Comparison of ENCODE assay signal across 8 cellular contexts in genomic region chr22:43811777-43812148, GRCh38. TPM values are rescaled to one million over a fixed set of nuclear protein-coding genes. Genes with fewer than 3 reads are reported as not detected.
DNase-seq lines count a peak whose midpoint lies in the region; ATAC-seq, FAIRE-seq and TF ChIP-seq lines count a peak whose summit lies in the region.

No MANE protein-coding gene starts in this region.

- no TSS peak for BruUV-seq in HepG2 (replicated peaks; lab: Mats Ljungman, UMichigan)

- ATAC-seq in HepG2 = no peak

- intact Hi-C loops in HepG2 (cut with micrococcal nuclease; ENCODE audit: unreplicated experiment) = no loop called here

- no peak for FAIRE-seq in HepG2 (lab: Jason Lieb, UNC)

- H3K36me3 Mint-ChIP-seq in type B pancreatic cell = peaks cover 6% of the 10 kb centered on the region

- H3K27me3 Mint-ChIP-seq in type B pancreatic cell = no peaks in the 10 kb centered on the region

- no peak for DNase-seq in HepG2 (ENCODE audit: low spot score)
- peak; percentile 19 for DNase-seq in MM.1S
- peak in 6 of 61 donors; percentile 37 to 61 (median 52) for DNase-seq in caudate nucleus (lab: John Stamatoyannopoulos, UW)
- DNase-seq in lung microvascular endothelial cell (ENCODE audit: low read depth in 2 of 2) = peak; percentile 36 to 60
- DNase-seq in type B pancreatic cell (ENCODE audit: extremely low spot score, unreplicated experiment) = no peak
- DNase-seq in HAP-1 (ENCODE audit: low spot score in 2 of 2) = no peak
- no peak for DNase-seq in NCI-H1417 treated with DMSO at 0.1 percent for 48 hours (lab: John Stamatoyannopoulos, UW)

- CTCF ChIA-PET in HepG2 (lab: Yijun Ruan, JAX; ENCODE audit: low intra/inter-chr PET ratio, low total read pairs) = no interaction called here

- TF ChIP-seq POLR2A in HepG2 (IDR thresholded peaks at IDR 0.05; ENCODE audit: insufficient read depth in 1 of 2, low read depth in 2 of 2, low read length in 2 of 2) = no peak

- H4K20me1 ChIP-seq in HepG2 (ENCODE audit: insufficient read depth, low read length) (no peaks in the 10 kb centered on the region), MM.1S (ENCODE audit: insufficient read depth, low read length) (no peaks in the 10 kb centered on the region)

- peak overlapping the region; percentile 81 to 98 (median 87) for H3K4me3 ChIP-seq in liver (ENCODE audit: low read depth in 1 of 3, low read length in 3 of 3)
- no peak overlapping the region for H3K4me3 ChIP-seq in HepG2 (replicated peaks in 1 of 3; ENCODE audit: insufficient read depth in 1 of 3, low read depth in 2 of 3, low read length in 3 of 3)
- H3K4me3 ChIP-seq in MM.1S (ENCODE audit: low read length) = peak overlapping the region; percentile 80
- no peak overlapping the region for H3K4me3 ChIP-seq in HAP-1

- POLR2A ChIA-PET in HepG2 (lab: Yijun Ruan, JAX) = no interaction called here

- H3K27me3 ChIP-seq in liver (ENCODE audit: control insufficient read depth in 4 of 4, insufficient read depth in 4 of 4, low read length in 3 of 4) (no peaks in the 10 kb centered on the region), HepG2 (ENCODE audit: control insufficient read depth in 1 of 2, insufficient read depth in 2 of 2, low read length in 2 of 2) (peaks cover 0 to 1% of the 10 kb centered on the region in 2 experiments; a peak in 3 of 5 replicates), MM.1S (replicated peaks; ENCODE audit: insufficient read depth, low read length) (no peaks in the 10 kb centered on the region), HAP-1 (ENCODE audit: low read depth) (no peaks in the 10 kb centered on the region)

- TF ChIP-seq CTCF in liver (IDR thresholded peaks at IDR 0.05; ENCODE audit: low read depth, low read length, missing input control) = no peak
- TF ChIP-seq CTCF in HepG2 (CRISPR knock-in tag; IDR thresholded peaks at IDR 0.05) = no peak
- TF ChIP-seq CTCF in MM.1S (IDR thresholded peaks at IDR 0.05; ENCODE audit: low read length) = no peak
- no peak for TF ChIP-seq CTCF in type B pancreatic cell (conservative IDR thresholded peaks at IDR 0.05)

- H3K9me3 Mint-ChIP-seq in type B pancreatic cell = no peaks in the 10 kb centered on the region

- no peaks in the 10 kb centered on the region for H3K79me2 ChIP-seq in HepG2 (ENCODE audit: insufficient read depth, low read length)
- H3K79me2 ChIP-seq in MM.1S (ENCODE audit: low read length) = peaks cover 8% of the 10 kb centered on the region; the same call in 1 of the 2 replicates

- H2AFZ ChIP-seq in HepG2 (ENCODE audit: low read length) (no peak overlapping the region), MM.1S (ENCODE audit: low read length) (peak overlapping the region; percentile 91)

- H3K36me3 ChIP-seq in liver (ENCODE audit: control insufficient read depth in 4 of 4, insufficient read depth in 3 of 4, low read depth in 1 of 4, low read length in 3 of 4) (no peaks in the 10 kb centered on the region), HepG2 (replicated peaks in 1 of 2; ENCODE audit: control insufficient read depth in 1 of 2, insufficient read depth in 2 of 2, low read length in 2 of 2) (no peaks in the 10 kb centered on the region), MM.1S (replicated peaks; ENCODE audit: insufficient read depth, low read length) (no peaks in the 10 kb centered on the region), HAP-1 (replicated peaks) (no peaks in the 10 kb centered on the region)

- H3K27ac ChIP-seq in liver (ENCODE audit: low read depth in 1 of 2, low read length in 2 of 2) (peak overlapping the region in 1 of 2 donors; percentile 84), HepG2 (ENCODE audit: extremely low read length, insufficient read depth, low read length) (no peak overlapping the region), MM.1S (ENCODE audit: low read length) (no peak overlapping the region), caudate nucleus (ENCODE audit: low read depth, low read length) (peak overlapping the region; percentile 19)

- in situ Hi-C loops in HepG2 (cut with HindIII; ENCODE audit: extremely low pct_ligation_motif_present, low pct_unique_long_range_greater_than_20kb) = no loop called here
- in situ Hi-C loops in HAP-1 (cut with MboI; ENCODE audit: low sequenced_read_pairs) = no loop called here

- H3K4me1 ChIP-seq in liver (ENCODE audit: control insufficient read depth in 4 of 4, insufficient read depth in 4 of 4, low read length in 3 of 4) (peaks cover 3 to 16% (median 13%) of the 10 kb centered on the region in 4 donors), HepG2 (ENCODE audit: insufficient read depth, low read length) (no peaks in the 10 kb centered on the region), MM.1S (ENCODE audit: low read length) (peaks cover 10% of the 10 kb centered on the region), HAP-1 (no peaks in the 10 kb centered on the region)

- H3K4me2 ChIP-seq in HepG2 (ENCODE audit: low read depth, low read length) (no peak overlapping the region), MM.1S (ENCODE audit: low read depth, low read length) (peak overlapping the region; percentile 86)

- no peaks in the 10 kb centered on the region for H3K9me2 ChIP-seq in MM.1S (replicated peaks; ENCODE audit: insufficient read depth, low read length)

- H3K9ac ChIP-seq in liver (ENCODE audit: low read depth in 1 of 2, low read length in 2 of 2) (peak overlapping the region in 1 of 2 donors; percentile 61), HepG2 (ENCODE audit: insufficient read depth, low read depth, low read length) (no peak overlapping the region), MM.1S (ENCODE audit: low read length) (peak overlapping the region; percentile 80)

- H3F3A ChIP-seq in MM.1S (ENCODE audit: insufficient read depth, low read length) = no peaks in the 10 kb centered on the region

- TF ChIP-seq RAD21 in liver (IDR thresholded peaks at IDR 0.05) (no peak), HepG2 (CRISPR knock-in tag; IDR thresholded peaks at IDR 0.05) (no peak)

- H3K27ac Mint-ChIP-seq in type B pancreatic cell = peak overlapping the region; percentile 91

- H3K9me3 ChIP-seq in liver (ENCODE audit: control insufficient read depth in 4 of 4, low read length in 3 of 4) (no peaks in the 10 kb centered on the region), HepG2 (ENCODE audit: low read length) (no peaks in the 10 kb centered on the region), MM.1S (replicated peaks; ENCODE audit: insufficient read depth, low read length) (no peaks in the 10 kb centered on the region), HAP-1 (no peaks in the 10 kb centered on the region)

- peak overlapping the region; percentile 92 for H3K4me3 Mint-ChIP-seq in type B pancreatic cell

- no peak for TF ChIP-seq EP300 in HepG2 (IDR thresholded peaks at IDR 0.05; ENCODE audit: low read depth in 2 of 2, low read length in 2 of 2)
- no peak for TF ChIP-seq EP300 in HepG2 (CRISPR knock-in tag; IDR thresholded peaks at IDR 0.05; ENCODE audit: borderline replicate concordance)

- peaks cover 23% of the 10 kb centered on the region for H3K4me1 Mint-ChIP-seq in type B pancreatic cell (ENCODE audit: unreplicated experiment)

- WGBS in liver = under 1% methylated on average over 21 of the region's 21 CpGs
- WGBS in HepG2 (ENCODE audit: low lambda C conversion rate) = 48% methylated on average over 20 of the region's 21 CpGs

RNA-seq across cellular contexts. Expression of gene EFCAB6, which starts 0.3 kb away (rescaled TPM):
- total RNA-seq in liver (1 to 10 TPM in 1 of 2 donors, under 1 TPM in 1; 0.14 to 2.1 TPM), HepG2 (2016; rRNA removed; fragmentation: Illumina TruSeq; extraction: Trizol) (not detected in 2 replicates), lung microvascular endothelial cell (0.20 and 0.22 TPM in 2 replicates), type B pancreatic cell (ENCODE audit: low replicate concordance) (4.2 and 5.3 TPM in 2 replicates)
- polyA plus RNA-seq in liver (under 1 TPM; 0.42 to 0.64 TPM), HepG2 (2011; rRNA removed) (not detected in 2 replicates)
- not detected in 2 replicates for total RNA-seq in HepG2 (2016; cell fraction: cytosol; rRNA removed; fragmentation: Illumina TruSeq; extraction: Trizol; ENCODE audit: low read depth)
- not detected in 2 replicates for total RNA-seq in HepG2 (2016; cell fraction: insoluble cytoplasmic fraction; rRNA removed; fragmentation: Illumina TruSeq; extraction: Trizol)
- not detected in 2 replicates for total RNA-seq in HepG2 (2016; cell fraction: membrane; rRNA removed; fragmentation: Illumina TruSeq; extraction: Trizol)
- total RNA-seq in HepG2 (2016; cell fraction: nucleus; rRNA removed; fragmentation: Illumina TruSeq; extraction: Trizol) = not detected in 2 replicates
- polyA plus RNA-seq in HepG2 (2011; cell fraction: cytosol; rRNA removed) = not detected in 2 replicates
- polyA plus RNA-seq in HepG2 (2011; cell fraction: nucleus; rRNA removed) = not detected in 2 replicates
- polyA plus RNA-seq in HepG2 (2012) = not detected in 2 replicates
- polyA plus RNA-seq in HepG2 (2016; cell fraction: cytosol; fragmentation: Illumina TruSeq; extraction: Trizol; ENCODE audit: low read depth) = not detected in 2 replicates
- not detected in 2 replicates for polyA plus RNA-seq in HepG2 (2016; cell fraction: insoluble cytoplasmic fraction; fragmentation: Illumina TruSeq; extraction: Trizol; ENCODE audit: low read depth)
- polyA plus RNA-seq in HepG2 (2016; cell fraction: membrane; fragmentation: Illumina TruSeq; extraction: Trizol; ENCODE audit: low read depth) = not detected in 2 replicates
- polyA plus RNA-seq in HepG2 (2016; cell fraction: nucleus; fragmentation: Illumina TruSeq; extraction: Trizol; ENCODE audit: insufficient read depth, low read depth) = not detected in 2 replicates
- not detected in 2 replicates for polyA minus RNA-seq in HepG2 (2011; rRNA and poly(A)+ RNA removed; ENCODE audit: low replicate concordance)
- polyA minus RNA-seq in HepG2 (2011; cell fraction: cytosol; rRNA and poly(A)+ RNA removed) = not detected in 2 replicates
- not detected in 2 replicates for polyA minus RNA-seq in HepG2 (2011; cell fraction: nucleus; rRNA and poly(A)+ RNA removed)

RNA-seq across cellular contexts. Expression of gene SULT4A1, which starts 50.5 kb away (rescaled TPM):
- total RNA-seq in liver = under 1 TPM; 0.08 to 0.37 TPM
- polyA plus RNA-seq in liver = not detected
- not detected in 2 replicates for total RNA-seq in HepG2 (2016; rRNA removed; fragmentation: Illumina TruSeq; extraction: Trizol)
- total RNA-seq in HepG2 (2016; cell fraction: cytosol; rRNA removed; fragmentation: Illumina TruSeq; extraction: Trizol; ENCODE audit: low read depth) = not detected in 2 replicates
- not detected in 2 replicates for total RNA-seq in HepG2 (2016; cell fraction: insoluble cytoplasmic fraction; rRNA removed; fragmentation: Illumina TruSeq; extraction: Trizol)
- total RNA-seq in HepG2 (2016; cell fraction: membrane; rRNA removed; fragmentation: Illumina TruSeq; extraction: Trizol) = not detected in 2 replicates
- total RNA-seq in HepG2 (2016; cell fraction: nucleus; rRNA removed; fragmentation: Illumina TruSeq; extraction: Trizol) = not detected in 2 replicates
- not detected in 2 replicates for polyA plus RNA-seq in HepG2 (2011; rRNA removed)
- polyA plus RNA-seq in HepG2 (2011; cell fraction: cytosol; rRNA removed) = not detected in 2 replicates
- not detected in 2 replicates for polyA plus RNA-seq in HepG2 (2011; cell fraction: nucleus; rRNA removed)
- polyA plus RNA-seq in HepG2 (2012) = not detected in 2 replicates
- not detected in 2 replicates for polyA plus RNA-seq in HepG2 (2016; cell fraction: cytosol; fragmentation: Illumina TruSeq; extraction: Trizol; ENCODE audit: low read depth)
- not detected in 2 replicates for polyA plus RNA-seq in HepG2 (2016; cell fraction: insoluble cytoplasmic fraction; fragmentation: Illumina TruSeq; extraction: Trizol; ENCODE audit: low read depth)
- not detected in 2 replicates for polyA plus RNA-seq in HepG2 (2016; cell fraction: membrane; fragmentation: Illumina TruSeq; extraction: Trizol; ENCODE audit: low read depth)
- not detected in 2 replicates for polyA plus RNA-seq in HepG2 (2016; cell fraction: nucleus; fragmentation: Illumina TruSeq; extraction: Trizol; ENCODE audit: insufficient read depth, low read depth)
- polyA minus RNA-seq in HepG2 (2011; rRNA and poly(A)+ RNA removed; ENCODE audit: low replicate concordance) = not detected in 2 replicates
- not detected in 2 replicates for polyA minus RNA-seq in HepG2 (2011; cell fraction: cytosol; rRNA and poly(A)+ RNA removed)
- polyA minus RNA-seq in HepG2 (2011; cell fraction: nucleus; rRNA and poly(A)+ RNA removed) = not detected in 2 replicates
- total RNA-seq in lung microvascular endothelial cell = 0.22 TPM in 1 of 2 replicates, not detected in the other
- 7.5 and 10.8 TPM in 2 replicates for total RNA-seq in type B pancreatic cell (ENCODE audit: low replicate concordance)

Comparison
In these comparisons a context has a peak if more than half of its experiments do, and no peak if none do; other contexts are left out.
1. H3K4me3 ChIP-seq: peak in liver (3 of 3) and MM.1S (single experiment); none in HepG2 (0 of 3) and HAP-1 (single experiment).
2. DNase-seq: peak in MM.1S (single experiment) and lung microvascular endothelial cell (2 of 2); none in HepG2 (single experiment), type B pancreatic cell (single experiment), HAP-1 (0 of 2) and NCI-H1417 treated with DMSO at 0.1 percent for 48 hours (single experiment).